ENCODE assay signal across 8 cellular contexts in the genomic region with DNA sequence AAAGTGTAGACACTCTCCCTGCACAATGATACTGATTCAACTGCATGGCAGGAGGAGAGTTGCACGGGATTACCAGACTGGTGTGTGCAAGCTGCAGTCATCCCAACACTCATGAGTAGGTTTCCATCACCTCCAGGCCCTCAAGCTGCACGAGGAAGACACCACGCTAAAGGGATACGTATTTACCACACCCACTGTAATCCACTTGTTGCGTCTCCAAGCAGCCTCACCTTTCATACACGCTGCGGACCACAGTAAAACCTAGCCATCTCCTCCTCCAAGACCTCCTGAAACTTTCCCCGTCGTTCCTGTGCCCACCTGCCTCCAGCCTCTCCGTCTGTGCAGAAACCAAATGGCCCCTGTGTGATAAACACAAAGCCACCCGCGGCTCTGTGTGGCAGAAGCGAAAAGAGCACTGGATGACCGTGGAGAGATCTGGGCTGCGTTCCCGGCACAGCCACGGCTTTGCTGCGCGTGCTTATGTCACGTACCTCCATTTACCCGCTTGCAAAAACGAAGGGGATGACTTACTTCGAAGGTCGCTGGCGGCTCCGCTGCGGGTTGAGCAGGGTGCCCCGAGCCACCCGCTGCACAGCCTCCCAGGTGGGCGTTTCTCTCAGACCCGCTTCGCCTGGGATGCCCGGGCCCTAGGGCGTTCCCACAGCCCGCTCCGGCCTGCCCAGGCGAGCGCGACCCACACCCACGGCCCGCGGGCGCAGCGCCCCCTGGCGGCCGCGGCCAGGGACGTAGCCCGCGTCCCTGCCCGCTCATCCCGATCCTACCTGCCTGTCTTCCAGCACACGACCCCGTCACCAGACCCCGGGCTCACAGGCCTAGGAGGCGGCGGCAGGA. TPM values are rescaled to one million over a fixed set of nuclear protein-coding genes. Genes with fewer than 3 reads are reported as not detected.
DNase-seq lines count a peak whose midpoint lies in the region; ATAC-seq and TF ChIP-seq lines count a peak whose summit lies in the region.

No MANE protein-coding gene starts in this region.

- TF ChIP-seq POLR2A in transverse colon (IDR thresholded peaks at IDR 0.05) = no peak

- TF ChIP-seq EP300 in transverse colon (IDR thresholded peaks at IDR 0.05; ENCODE audit: low read depth) = no peak

- in situ Hi-C loops in transverse colon (cut with MboI; ENCODE audit: low pct_ligation_motif_present in 1 of 4, low pct_unique_long_range_greater_than_20kb in 1 of 4, low sequenced_read_pairs in 3 of 4) = no loop called here

- H3K4me3 ChIP-seq in transverse colon = peak overlapping the region; percentile 74 to 97 (median 86)

- H3K27ac Mint-ChIP-seq in activated naive CD4-positive, alpha-beta T cell treated with anti-CD3 and anti-CD28 coated beads for 36 hours = peak overlapping the region; percentile 77
- peak overlapping the region; percentile 89 for H3K27ac Mint-ChIP-seq in osteocyte (ENCODE audit: unreplicated experiment)

- H3K36me3 Mint-ChIP-seq in activated naive CD4-positive, alpha-beta T cell treated with anti-CD3 and anti-CD28 coated beads for 36 hours (ENCODE audit: low read depth) = peaks cover 6% of the 10 kb centered on the region
- peaks cover 9% of the 10 kb centered on the region for H3K36me3 Mint-ChIP-seq in osteocyte (ENCODE audit: unreplicated experiment)

- 9 to 53% methylated on average over 7 to 49 of the region's 57 CpGs for WGBS in transverse colon (ENCODE audit: low coverage in 1 of 2), 2 donors

- H3K9me3 Mint-ChIP-seq in activated naive CD4-positive, alpha-beta T cell treated with anti-CD3 and anti-CD28 coated beads for 36 hours = no peaks in the 10 kb centered on the region
- H3K9me3 Mint-ChIP-seq in osteocyte (ENCODE audit: unreplicated experiment) = no peaks in the 10 kb centered on the region

- H3K9me3 ChIP-seq in transverse colon = no peaks in the 10 kb centered on the region

- no peaks in the 10 kb centered on the region for H3K27me3 Mint-ChIP-seq in activated naive CD4-positive, alpha-beta T cell treated with anti-CD3 and anti-CD28 coated beads for 36 hours (ENCODE audit: low read depth)
- H3K27me3 Mint-ChIP-seq in osteocyte (ENCODE audit: unreplicated experiment) = peaks cover 10% of the 10 kb centered on the region

- no peaks in the 10 kb centered on the region for H3K27me3 ChIP-seq in transverse colon

- H3K4me3 Mint-ChIP-seq in activated naive CD4-positive, alpha-beta T cell treated with anti-CD3 and anti-CD28 coated beads for 36 hours = peak overlapping the region; percentile 98
- H3K4me3 Mint-ChIP-seq in osteocyte (ENCODE audit: unreplicated experiment) = peak overlapping the region; percentile 99

- H3K4me1 ChIP-seq in transverse colon = peaks cover 14 to 51% (median 30%) of the 10 kb centered on the region in 4 donors

- H3K27ac ChIP-seq in transverse colon = peak overlapping the region; percentile 79 to 89 (median 87)

- intact Hi-C loops in activated naive CD4-positive, alpha-beta T cell treated with anti-CD3 and anti-CD28 coated beads for 36 hours (cut with micrococcal nuclease) = loop anchor here (1.0 to 5.0 kb wide), 9 partner anchors 113 to 548 kb away; a partner anchor contains a TSS
- intact Hi-C loops in head of caudate nucleus (cut with DNase I) = loop anchor here (5.0 to 10.0 kb wide), 2 partner anchors 118 to 120 kb away; a partner anchor contains a TSS
- intact Hi-C loops in transverse colon (cut with DNase I; ENCODE audit: low total_unique reads) = no loop called here

- CTCF ChIA-PET in activated naive CD4-positive, alpha-beta T cell treated with anti-CD3 and anti-CD28 coated beads for 36 hours (lab: Charles Lee) = interaction anchor here (0.8 to 3.2 kb wide), 8 partner anchors 10 to 121 kb away, joined by 3 to 27 read pairs (median 4); a partner anchor contains a TSS

- H3K4me1 Mint-ChIP-seq in activated naive CD4-positive, alpha-beta T cell treated with anti-CD3 and anti-CD28 coated beads for 36 hours (ENCODE audit: low read depth) = peaks cover 16% of the 10 kb centered on the region
- peaks cover 29% of the 10 kb centered on the region for H3K4me1 Mint-ChIP-seq in osteocyte (ENCODE audit: unreplicated experiment)

- TF ChIP-seq CTCF in osteocyte (IDR thresholded peaks at IDR 0.05) = peak; percentile 98
- TF ChIP-seq CTCF in transverse colon (IDR thresholded peaks at IDR 0.05) = peak in 4 of 5 experiments; percentile 94 to 97 (median 96)

- peak; percentile 74 for ATAC-seq in GM21381 (IDR thresholded peaks at IDR 0.05; ENCODE audit: unreplicated experiment)

- peak; percentile 31 for DNase-seq in DMS79 treated with DMSO at 0.1 percent for 48 hours (lab: John Stamatoyannopoulos, UW)
- DNase-seq in HT-29 (ENCODE audit: low spot score) = peak; percentile 68
- peak; percentile 69 for DNase-seq in OCI-M1 (lab: John Stamatoyannopoulos, UW)
- DNase-seq in activated naive CD4-positive, alpha-beta T cell treated with anti-CD3 and anti-CD28 coated beads for 36 hours = peak; percentile 36
- DNase-seq in head of caudate nucleus = peak; percentile 5 to 84 (median 60)
- DNase-seq in osteocyte (ENCODE audit: extremely low spot score, unreplicated experiment) = peak; percentile 89
- peak; percentile 73 for DNase-seq in transverse colon

- H3K36me3 ChIP-seq in transverse colon = no peaks in the 10 kb centered on the region

RNA-seq across cellular contexts. Expression of a gene that starts 0.6 kb away (rescaled TPM):
- 3.7 and 4.8 TPM in 2 replicates for total RNA-seq in HT-29 (2014; rRNA removed; shearing (Covaris generic))
- 10 to 100 TPM; 11.2 to 12.0 TPM for total RNA-seq in activated naive CD4-positive, alpha-beta T cell treated with anti-CD3 and anti-CD28 coated beads for 36 hours
- total RNA-seq in osteocyte = 39.0 and 39.9 TPM in 2 replicates
- 100 to 1,000 TPM in 1 of 4 donors, 10 to 100 TPM in 3; 74.1 to 168 (median 83.8) TPM for total RNA-seq in transverse colon

RNA-seq across cellular contexts. Expression of a gene that starts 14.5 kb away (rescaled TPM):
- not detected in 2 replicates for total RNA-seq in HT-29 (2014; rRNA removed; shearing (Covaris generic))
- total RNA-seq in activated naive CD4-positive, alpha-beta T cell treated with anti-CD3 and anti-CD28 coated beads for 36 hours = not detected
- total RNA-seq in osteocyte (not detected in 2 replicates), transverse colon (not detected)

RNA-seq across cellular contexts. Expression of a gene that starts 35.8 kb away (rescaled TPM):
- not detected in 2 replicates for total RNA-seq in HT-29 (2014; rRNA removed; shearing (Covaris generic))
- not detected for total RNA-seq in activated naive CD4-positive, alpha-beta T cell treated with anti-CD3 and anti-CD28 coated beads for 36 hours
- not detected in 2 replicates for total RNA-seq in osteocyte
- under 1 TPM in 1 of 4 donors, not detected in 3; 0.48 TPM for total RNA-seq in transverse colon

Comparison
In these comparisons a context has a peak if more than half of its experiments do, and no peak if none do; other contexts are left out.
1. Peak in every context shown above with its lines: DNase-seq, ATAC-seq, H3K4me3 ChIP-seq and H3K27ac ChIP-seq.
2. DNase-seq: peak in every context shown above with its lines; median percentile 89 in osteocyte; 73 in transverse colon; 69 in OCI-M1; 68 in HT-29; 60 in head of caudate nucleus; 36 in activated naive CD4-positive, alpha-beta T cell treated with anti-CD3 and anti-CD28 coated beads for 36 hours; 31 in DMS79 treated with DMSO at 0.1 percent for 48 hours.